In genomic region chr2:216879727-216880508, GRCh38 we compare ENCODE assay signal across 1 cellular context.
TF ChIP-seq lines count a peak whose summit lies in the region.

No MANE protein-coding gene starts in this region.

TF ChIP-seq in IMR-90, 13 proteins besides CTCF, POLR2A, EP300 and RAD21 (continued from another document):
- TF ChIP-seq MAFK (IDR thresholded peaks at IDR 0.05; ENCODE audit: low read depth, low read length): no peak
- TF ChIP-seq, protein P1, sequence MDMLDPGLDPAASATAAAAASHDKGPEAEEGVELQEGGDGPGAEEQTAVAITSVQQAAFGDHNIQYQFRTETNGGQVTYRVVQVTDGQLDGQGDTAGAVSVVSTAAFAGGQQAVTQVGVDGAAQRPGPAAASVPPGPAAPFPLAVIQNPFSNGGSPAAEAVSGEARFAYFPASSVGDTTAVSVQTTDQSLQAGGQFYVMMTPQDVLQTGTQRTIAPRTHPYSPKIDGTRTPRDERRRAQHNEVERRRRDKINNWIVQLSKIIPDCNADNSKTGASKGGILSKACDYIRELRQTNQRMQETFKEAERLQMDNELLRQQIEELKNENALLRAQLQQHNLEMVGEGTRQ (IDR thresholded peaks at IDR 0.05; ENCODE audit: low read depth, low read length): no peak
- no peak for TF ChIP-seq CHD1 (IDR thresholded peaks at IDR 0.05; ENCODE audit: low read depth, low read length)
- TF ChIP-seq FOS (IDR thresholded peaks at IDR 0.05; ENCODE audit: low read depth, low read length): no peak
- TF ChIP-seq MXI1 (IDR thresholded peaks at IDR 0.05; ENCODE audit: borderline replicate concordance, low read depth, low read length): no peak
